Comparison of ENCODE assay signal across 1 cellular context in genomic region chr15:57183041-57183440, GRCh38.
TF ChIP-seq lines count a peak whose summit lies in the region.

No MANE protein-coding gene starts in this region.

TF ChIP-seq in GM23338, 12 proteins besides CTCF, POLR2A, EP300 and RAD21 (continued from another document):
- no peak for TF ChIP-seq REST (IDR thresholded peaks at IDR 0.05; ENCODE audit: unreplicated experiment)
- TF ChIP-seq, protein P1, sequence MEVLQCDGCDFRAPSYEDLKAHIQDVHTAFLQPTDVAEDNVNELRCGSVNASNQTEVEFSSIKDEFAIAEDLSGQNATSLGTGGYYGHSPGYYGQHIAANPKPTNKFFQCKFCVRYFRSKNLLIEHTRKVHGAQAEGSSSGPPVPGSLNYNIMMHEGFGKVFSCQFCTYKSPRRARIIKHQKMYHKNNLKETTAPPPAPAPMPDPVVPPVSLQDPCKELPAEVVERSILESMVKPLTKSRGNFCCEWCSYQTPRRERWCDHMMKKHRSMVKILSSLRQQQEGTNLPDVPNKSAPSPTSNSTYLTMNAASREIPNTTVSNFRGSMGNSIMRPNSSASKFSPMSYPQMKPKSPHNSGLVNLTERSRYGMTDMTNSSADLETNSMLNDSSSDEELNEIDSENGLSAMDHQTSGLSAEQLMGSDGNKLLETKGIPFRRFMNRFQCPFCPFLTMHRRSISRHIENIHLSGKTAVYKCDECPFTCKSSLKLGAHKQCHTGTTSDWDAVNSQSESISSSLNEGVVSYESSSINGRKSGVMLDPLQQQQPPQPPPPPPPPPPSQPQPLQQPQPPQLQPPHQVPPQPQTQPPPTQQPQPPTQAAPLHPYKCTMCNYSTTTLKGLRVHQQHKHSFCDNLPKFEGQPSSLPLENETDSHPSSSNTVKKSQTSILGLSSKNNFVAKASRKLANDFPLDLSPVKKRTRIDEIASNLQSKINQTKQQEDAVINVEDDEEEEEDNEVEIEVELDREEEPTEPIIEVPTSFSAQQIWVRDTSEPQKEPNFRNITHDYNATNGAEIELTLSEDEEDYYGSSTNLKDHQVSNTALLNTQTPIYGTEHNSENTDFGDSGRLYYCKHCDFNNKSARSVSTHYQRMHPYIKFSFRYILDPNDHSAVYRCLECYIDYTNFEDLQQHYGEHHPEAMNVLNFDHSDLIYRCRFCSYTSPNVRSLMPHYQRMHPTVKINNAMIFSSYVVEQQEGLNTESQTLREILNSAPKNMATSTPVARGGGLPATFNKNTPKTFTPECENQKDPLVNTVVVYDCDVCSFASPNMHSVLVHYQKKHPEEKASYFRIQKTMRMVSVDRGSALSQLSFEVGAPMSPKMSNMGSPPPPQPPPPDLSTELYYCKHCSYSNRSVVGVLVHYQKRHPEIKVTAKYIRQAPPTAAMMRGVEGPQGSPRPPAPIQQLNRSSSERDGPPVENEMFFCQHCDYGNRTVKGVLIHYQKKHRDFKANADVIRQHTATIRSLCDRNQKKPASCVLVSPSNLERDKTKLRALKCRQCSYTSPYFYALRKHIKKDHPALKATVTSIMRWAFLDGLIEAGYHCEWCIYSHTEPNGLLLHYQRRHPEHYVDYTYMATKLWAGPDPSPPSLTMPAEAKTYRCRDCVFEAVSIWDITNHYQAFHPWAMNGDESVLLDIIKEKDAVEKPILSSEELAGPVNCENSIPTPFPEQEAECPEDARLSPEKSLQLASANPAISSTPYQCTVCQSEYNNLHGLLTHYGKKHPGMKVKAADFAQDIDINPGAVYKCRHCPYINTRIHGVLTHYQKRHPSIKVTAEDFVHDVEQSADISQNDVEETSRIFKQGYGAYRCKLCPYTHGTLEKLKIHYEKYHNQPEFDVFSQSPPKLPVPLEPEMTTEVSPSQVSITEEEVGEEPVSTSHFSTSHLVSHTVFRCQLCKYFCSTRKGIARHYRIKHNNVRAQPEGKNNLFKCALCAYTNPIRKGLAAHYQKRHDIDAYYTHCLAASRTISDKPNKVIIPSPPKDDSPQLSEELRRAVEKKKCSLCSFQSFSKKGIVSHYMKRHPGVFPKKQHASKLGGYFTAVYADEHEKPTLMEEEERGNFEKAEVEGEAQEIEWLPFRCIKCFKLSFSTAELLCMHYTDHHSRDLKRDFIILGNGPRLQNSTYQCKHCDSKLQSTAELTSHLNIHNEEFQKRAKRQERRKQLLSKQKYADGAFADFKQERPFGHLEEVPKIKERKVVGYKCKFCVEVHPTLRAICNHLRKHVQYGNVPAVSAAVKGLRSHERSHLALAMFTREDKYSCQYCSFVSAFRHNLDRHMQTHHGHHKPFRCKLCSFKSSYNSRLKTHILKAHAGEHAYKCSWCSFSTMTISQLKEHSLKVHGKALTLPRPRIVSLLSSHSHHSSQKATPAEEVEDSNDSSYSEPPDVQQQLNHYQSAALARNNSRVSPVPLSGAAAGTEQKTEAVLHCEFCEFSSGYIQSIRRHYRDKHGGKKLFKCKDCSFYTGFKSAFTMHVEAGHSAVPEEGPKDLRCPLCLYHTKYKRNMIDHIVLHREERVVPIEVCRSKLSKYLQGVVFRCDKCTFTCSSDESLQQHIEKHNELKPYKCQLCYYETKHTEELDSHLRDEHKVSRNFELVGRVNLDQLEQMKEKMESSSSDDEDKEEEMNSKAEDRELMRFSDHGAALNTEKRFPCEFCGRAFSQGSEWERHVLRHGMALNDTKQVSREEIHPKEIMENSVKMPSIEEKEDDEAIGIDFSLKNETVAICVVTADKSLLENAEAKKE (CRISPR knock-in tag; IDR thresholded peaks at IDR 0.05): no peak
TF ChIP-seq in GM23338: peak in this region for 0.
